ENCODE assay signal across 1 cellular context in the genomic region with DNA sequence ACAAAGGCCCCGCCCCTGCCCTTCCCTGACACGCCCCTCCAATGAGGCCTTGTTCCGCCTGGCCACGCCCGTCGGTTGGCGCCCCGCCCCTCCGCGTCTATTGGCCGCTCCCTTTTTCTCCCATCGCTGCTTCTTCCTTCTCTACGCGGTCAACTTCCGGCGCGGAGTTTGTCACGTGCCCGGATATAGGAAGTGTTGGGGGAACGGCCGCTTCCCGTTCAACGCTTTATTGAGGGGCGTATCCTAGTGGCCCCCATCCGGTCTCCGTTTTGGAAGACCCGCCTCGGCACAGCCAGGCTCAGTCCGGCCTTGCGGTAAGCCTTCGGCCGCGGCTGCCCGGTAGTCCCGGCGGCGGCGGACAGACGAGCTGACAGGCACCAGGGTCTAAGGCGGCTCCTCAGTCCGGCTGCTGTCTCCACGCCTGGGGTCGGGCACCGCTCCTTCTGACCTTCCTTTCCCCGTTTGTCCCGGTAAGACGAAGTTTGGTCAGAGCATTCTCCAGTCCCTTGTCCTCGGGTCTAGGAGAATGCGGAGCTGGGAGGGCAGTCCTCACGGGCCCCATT.
TF ChIP-seq lines count a peak whose summit lies in the region.

A gene with protein sequence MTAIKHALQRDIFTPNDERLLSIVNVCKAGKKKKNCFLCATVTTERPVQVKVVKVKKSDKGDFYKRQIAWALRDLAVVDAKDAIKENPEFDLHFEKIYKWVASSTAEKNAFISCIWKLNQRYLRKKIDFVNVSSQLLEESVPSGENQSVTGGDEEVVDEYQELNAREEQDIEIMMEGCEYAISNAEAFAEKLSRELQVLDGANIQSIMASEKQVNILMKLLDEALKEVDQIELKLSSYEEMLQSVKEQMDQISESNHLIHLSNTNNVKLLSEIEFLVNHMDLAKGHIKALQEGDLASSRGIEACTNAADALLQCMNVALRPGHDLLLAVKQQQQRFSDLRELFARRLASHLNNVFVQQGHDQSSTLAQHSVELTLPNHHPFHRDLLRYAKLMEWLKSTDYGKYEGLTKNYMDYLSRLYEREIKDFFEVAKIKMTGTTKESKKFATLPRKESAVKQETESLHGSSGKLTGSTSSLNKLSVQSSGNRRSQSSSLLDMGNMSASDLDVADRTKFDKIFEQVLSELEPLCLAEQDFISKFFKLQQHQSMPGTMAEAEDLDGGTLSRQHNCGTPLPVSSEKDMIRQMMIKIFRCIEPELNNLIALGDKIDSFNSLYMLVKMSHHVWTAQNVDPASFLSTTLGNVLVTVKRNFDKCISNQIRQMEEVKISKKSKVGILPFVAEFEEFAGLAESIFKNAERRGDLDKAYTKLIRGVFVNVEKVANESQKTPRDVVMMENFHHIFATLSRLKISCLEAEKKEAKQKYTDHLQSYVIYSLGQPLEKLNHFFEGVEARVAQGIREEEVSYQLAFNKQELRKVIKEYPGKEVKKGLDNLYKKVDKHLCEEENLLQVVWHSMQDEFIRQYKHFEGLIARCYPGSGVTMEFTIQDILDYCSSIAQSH (plus strand): TSS at position 165 of the 563 bp plus-strand sequence. CDS start 4,676 bp downstream, outside the sequence.

TF ChIP-seq in K562, 482 proteins besides CTCF, POLR2A, EP300 and RAD21 (continued from another document and continues in another):
- TF ChIP-seq BRF1 (IDR thresholded peaks at IDR 0.05; ENCODE audit: borderline replicate concordance, extremely low read depth, insufficient read length) = no peak
- TF ChIP-seq, protein P1, sequence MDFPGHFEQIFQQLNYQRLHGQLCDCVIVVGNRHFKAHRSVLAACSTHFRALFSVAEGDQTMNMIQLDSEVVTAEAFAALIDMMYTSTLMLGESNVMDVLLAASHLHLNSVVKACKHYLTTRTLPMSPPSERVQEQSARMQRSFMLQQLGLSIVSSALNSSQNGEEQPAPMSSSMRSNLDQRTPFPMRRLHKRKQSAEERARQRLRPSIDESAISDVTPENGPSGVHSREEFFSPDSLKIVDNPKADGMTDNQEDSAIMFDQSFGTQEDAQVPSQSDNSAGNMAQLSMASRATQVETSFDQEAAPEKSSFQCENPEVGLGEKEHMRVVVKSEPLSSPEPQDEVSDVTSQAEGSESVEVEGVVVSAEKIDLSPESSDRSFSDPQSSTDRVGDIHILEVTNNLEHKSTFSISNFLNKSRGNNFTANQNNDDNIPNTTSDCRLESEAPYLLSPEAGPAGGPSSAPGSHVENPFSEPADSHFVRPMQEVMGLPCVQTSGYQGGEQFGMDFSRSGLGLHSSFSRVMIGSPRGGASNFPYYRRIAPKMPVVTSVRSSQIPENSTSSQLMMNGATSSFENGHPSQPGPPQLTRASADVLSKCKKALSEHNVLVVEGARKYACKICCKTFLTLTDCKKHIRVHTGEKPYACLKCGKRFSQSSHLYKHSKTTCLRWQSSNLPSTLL (IDR thresholded peaks at IDR 0.05) = no peak
- TF ChIP-seq, protein P2, sequence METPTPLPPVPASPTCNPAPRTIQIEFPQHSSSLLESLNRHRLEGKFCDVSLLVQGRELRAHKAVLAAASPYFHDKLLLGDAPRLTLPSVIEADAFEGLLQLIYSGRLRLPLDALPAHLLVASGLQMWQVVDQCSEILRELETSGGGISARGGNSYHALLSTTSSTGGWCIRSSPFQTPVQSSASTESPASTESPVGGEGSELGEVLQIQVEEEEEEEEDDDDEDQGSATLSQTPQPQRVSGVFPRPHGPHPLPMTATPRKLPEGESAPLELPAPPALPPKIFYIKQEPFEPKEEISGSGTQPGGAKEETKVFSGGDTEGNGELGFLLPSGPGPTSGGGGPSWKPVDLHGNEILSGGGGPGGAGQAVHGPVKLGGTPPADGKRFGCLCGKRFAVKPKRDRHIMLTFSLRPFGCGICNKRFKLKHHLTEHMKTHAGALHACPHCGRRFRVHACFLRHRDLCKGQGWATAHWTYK (CRISPR knock-in tag; IDR thresholded peaks at IDR 0.05) = peak; percentile 79
- TF ChIP-seq, protein P3, sequence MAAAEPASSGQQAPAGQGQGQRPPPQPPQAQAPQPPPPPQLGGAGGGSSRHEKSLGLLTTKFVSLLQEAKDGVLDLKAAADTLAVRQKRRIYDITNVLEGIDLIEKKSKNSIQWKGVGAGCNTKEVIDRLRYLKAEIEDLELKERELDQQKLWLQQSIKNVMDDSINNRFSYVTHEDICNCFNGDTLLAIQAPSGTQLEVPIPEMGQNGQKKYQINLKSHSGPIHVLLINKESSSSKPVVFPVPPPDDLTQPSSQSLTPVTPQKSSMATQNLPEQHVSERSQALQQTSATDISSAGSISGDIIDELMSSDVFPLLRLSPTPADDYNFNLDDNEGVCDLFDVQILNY (CRISPR knock-in tag; IDR thresholded peaks at IDR 0.05) = no peak
- TF ChIP-seq WHSC1 (IDR thresholded peaks at IDR 0.05; ENCODE audit: low read length) = no peak
- no peak for TF ChIP-seq ZC3H8 (IDR thresholded peaks at IDR 0.05)
- peak in 1 of 2 experiments; percentile 95; a peak in 2 of 4 replicates for TF ChIP-seq HDAC1 (IDR thresholded peaks at IDR 0.05)
- TF ChIP-seq, protein P4, sequence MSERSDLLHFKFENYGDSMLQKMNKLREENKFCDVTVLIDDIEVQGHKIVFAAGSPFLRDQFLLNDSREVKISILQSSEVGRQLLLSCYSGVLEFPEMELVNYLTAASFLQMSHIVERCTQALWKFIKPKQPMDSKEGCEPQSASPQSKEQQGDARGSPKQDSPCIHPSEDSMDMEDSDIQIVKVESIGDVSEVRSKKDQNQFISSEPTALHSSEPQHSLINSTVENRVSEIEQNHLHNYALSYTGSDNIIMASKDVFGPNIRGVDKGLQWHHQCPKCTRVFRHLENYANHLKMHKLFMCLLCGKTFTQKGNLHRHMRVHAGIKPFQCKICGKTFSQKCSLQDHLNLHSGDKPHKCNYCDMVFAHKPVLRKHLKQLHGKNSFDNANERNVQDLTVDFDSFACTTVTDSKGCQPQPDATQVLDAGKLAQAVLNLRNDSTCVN (CRISPR knock-in tag; IDR thresholded peaks at IDR 0.05) = no peak
- TF ChIP-seq, protein P5, sequence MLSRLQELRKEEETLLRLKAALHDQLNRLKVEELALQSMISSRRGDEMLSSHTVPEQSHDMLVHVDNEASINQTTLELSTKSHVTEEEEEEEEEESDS (CRISPR knock-in tag; IDR thresholded peaks at IDR 0.05) = no peak
- peak; percentile 53 for TF ChIP-seq CCNT2 (IDR thresholded peaks at IDR 0.05; ENCODE audit: borderline replicate concordance, extremely low read depth, insufficient read length, low read depth, low read length)
- TF ChIP-seq HNRNPL (IDR thresholded peaks at IDR 0.05; ENCODE audit: low read depth, low read length) = no peak
- TF ChIP-seq HDAC3 (IDR thresholded peaks at IDR 0.05; ENCODE audit: borderline replicate concordance, partially characterized antibody) = no peak
- no peak for TF ChIP-seq COPS2 (conservative IDR thresholded peaks at IDR 0.05)
- no peak for TF ChIP-seq TAF15 (IDR thresholded peaks at IDR 0.05; ENCODE audit: low read depth, low read length)
- TF ChIP-seq HCFC1 (IDR thresholded peaks at IDR 0.05; ENCODE audit: low read depth, low read length) = peak; percentile 74
- no peak for TF ChIP-seq EWSR1 (IDR thresholded peaks at IDR 0.05; ENCODE audit: borderline replicate concordance, low read depth, partially characterized antibody)
- TF ChIP-seq TEAD4 (IDR thresholded peaks at IDR 0.05; ENCODE audit: low read length) = no peak
- no peak for TF ChIP-seq TEAD4 (CRISPR knock-in tag; IDR thresholded peaks at IDR 0.05; ENCODE audit: borderline replicate concordance)
- TF ChIP-seq, protein P6, sequence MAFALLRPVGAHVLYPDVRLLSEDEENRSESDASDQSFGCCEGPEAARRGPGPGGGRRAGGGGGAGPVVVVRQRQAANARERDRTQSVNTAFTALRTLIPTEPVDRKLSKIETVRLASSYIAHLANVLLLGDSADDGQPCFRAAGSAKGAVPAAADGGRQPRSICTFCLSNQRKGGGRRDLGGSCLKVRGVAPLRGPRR (CRISPR knock-in tag; IDR thresholded peaks at IDR 0.05) = no peak
- TF ChIP-seq, protein P7, sequence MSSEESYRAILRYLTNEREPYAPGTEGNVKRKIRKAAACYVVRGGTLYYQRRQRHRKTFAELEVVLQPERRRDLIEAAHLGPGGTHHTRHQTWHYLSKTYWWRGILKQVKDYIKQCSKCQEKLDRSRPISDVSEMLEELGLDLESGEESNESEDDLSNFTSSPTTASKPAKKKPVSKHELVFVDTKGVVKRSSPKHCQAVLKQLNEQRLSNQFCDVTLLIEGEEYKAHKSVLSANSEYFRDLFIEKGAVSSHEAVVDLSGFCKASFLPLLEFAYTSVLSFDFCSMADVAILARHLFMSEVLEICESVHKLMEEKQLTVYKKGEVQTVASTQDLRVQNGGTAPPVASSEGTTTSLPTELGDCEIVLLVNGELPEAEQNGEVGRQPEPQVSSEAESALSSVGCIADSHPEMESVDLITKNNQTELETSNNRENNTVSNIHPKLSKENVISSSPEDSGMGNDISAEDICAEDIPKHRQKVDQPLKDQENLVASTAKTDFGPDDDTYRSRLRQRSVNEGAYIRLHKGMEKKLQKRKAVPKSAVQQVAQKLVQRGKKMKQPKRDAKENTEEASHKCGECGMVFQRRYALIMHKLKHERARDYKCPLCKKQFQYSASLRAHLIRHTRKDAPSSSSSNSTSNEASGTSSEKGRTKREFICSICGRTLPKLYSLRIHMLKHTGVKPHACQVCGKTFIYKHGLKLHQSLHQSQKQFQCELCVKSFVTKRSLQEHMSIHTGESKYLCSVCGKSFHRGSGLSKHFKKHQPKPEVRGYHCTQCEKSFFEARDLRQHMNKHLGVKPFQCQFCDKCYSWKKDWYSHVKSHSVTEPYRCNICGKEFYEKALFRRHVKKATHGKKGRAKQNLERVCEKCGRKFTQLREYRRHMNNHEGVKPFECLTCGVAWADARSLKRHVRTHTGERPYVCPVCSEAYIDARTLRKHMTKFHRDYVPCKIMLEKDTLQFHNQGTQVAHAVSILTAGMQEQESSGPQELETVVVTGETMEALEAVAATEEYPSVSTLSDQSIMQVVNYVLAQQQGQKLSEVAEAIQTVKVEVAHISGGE (CRISPR knock-in tag; IDR thresholded peaks at IDR 0.05) = peak in 1 of 3 experiments; percentile 82; a peak in 2 of 6 replicates
- TF ChIP-seq ILF3 (IDR thresholded peaks at IDR 0.05; ENCODE audit: borderline replicate concordance) = no peak
- TF ChIP-seq ZNF780A (CRISPR knock-in tag; IDR thresholded peaks at IDR 0.05) = no peak
- TF ChIP-seq ZNF41 (CRISPR knock-in tag; conservative IDR thresholded peaks at IDR 0.05) = no peak
- TF ChIP-seq, protein P8, sequence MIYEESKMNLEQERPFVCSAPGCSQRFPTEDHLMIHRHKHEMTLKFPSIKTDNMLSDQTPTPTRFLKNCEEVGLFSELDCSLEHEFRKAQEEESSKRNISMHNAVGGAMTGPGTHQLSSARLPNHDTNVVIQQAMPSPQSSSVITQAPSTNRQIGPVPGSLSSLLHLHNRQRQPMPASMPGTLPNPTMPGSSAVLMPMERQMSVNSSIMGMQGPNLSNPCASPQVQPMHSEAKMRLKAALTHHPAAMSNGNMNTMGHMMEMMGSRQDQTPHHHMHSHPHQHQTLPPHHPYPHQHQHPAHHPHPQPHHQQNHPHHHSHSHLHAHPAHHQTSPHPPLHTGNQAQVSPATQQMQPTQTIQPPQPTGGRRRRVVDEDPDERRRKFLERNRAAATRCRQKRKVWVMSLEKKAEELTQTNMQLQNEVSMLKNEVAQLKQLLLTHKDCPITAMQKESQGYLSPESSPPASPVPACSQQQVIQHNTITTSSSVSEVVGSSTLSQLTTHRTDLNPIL (CRISPR knock-in tag; IDR thresholded peaks at IDR 0.05) = no peak
- TF ChIP-seq TBP (optimal IDR thresholded peaks at IDR 0.05; ENCODE audit: low read depth, low read length) = peak; percentile 49
- TF ChIP-seq ARID2 (IDR thresholded peaks at IDR 0.05) = no peak
- no peak for TF ChIP-seq ZNF121 (CRISPR knock-in tag; conservative IDR thresholded peaks at IDR 0.05)
- TF ChIP-seq, protein P9, sequence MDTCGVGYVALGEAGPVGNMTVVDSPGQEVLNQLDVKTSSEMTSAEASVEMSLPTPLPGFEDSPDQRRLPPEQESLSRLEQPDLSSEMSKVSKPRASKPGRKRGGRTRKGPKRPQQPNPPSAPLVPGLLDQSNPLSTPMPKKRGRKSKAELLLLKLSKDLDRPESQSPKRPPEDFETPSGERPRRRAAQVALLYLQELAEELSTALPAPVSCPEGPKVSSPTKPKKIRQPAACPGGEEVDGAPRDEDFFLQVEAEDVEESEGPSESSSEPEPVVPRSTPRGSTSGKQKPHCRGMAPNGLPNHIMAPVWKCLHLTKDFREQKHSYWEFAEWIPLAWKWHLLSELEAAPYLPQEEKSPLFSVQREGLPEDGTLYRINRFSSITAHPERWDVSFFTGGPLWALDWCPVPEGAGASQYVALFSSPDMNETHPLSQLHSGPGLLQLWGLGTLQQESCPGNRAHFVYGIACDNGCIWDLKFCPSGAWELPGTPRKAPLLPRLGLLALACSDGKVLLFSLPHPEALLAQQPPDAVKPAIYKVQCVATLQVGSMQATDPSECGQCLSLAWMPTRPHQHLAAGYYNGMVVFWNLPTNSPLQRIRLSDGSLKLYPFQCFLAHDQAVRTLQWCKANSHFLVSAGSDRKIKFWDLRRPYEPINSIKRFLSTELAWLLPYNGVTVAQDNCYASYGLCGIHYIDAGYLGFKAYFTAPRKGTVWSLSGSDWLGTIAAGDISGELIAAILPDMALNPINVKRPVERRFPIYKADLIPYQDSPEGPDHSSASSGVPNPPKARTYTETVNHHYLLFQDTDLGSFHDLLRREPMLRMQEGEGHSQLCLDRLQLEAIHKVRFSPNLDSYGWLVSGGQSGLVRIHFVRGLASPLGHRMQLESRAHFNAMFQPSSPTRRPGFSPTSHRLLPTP (IDR thresholded peaks at IDR 0.05; ENCODE audit: borderline replicate concordance, extremely low read depth, insufficient read length) = no peak
- TF ChIP-seq, protein P10, sequence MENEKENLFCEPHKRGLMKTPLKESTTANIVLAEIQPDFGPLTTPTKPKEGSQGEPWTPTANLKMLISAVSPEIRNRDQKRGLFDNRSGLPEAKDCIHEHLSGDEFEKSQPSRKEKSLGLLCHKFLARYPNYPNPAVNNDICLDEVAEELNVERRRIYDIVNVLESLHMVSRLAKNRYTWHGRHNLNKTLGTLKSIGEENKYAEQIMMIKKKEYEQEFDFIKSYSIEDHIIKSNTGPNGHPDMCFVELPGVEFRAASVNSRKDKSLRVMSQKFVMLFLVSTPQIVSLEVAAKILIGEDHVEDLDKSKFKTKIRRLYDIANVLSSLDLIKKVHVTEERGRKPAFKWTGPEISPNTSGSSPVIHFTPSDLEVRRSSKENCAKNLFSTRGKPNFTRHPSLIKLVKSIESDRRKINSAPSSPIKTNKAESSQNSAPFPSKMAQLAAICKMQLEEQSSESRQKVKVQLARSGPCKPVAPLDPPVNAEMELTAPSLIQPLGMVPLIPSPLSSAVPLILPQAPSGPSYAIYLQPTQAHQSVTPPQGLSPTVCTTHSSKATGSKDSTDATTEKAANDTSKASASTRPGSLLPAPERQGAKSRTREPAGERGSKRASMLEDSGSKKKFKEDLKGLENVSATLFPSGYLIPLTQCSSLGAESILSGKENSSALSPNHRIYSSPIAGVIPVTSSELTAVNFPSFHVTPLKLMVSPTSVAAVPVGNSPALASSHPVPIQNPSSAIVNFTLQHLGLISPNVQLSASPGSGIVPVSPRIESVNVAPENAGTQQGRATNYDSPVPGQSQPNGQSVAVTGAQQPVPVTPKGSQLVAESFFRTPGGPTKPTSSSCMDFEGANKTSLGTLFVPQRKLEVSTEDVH (IDR thresholded peaks at IDR 0.05; ENCODE audit: low read depth, partially characterized antibody) = peak; percentile 99
- no peak for TF ChIP-seq KAT2B (IDR thresholded peaks at IDR 0.05; ENCODE audit: low read depth, low read length)
- TF ChIP-seq CBX2 (IDR thresholded peaks at IDR 0.05; ENCODE audit: insufficient read depth, low read length, poor library complexity, severe bottlenecking) = no peak
- TF ChIP-seq NR2C1 (IDR thresholded peaks at IDR 0.05) = no peak; the same call in 1 of the 2 replicates
- peak; percentile 28; the same call in 1 of the 2 replicates for TF ChIP-seq NR2C1 (tag; IDR thresholded peaks at IDR 0.05)
- no peak for TF ChIP-seq FUS (optimal IDR thresholded peaks at IDR 0.05; ENCODE audit: low read depth, low read length)
- TF ChIP-seq TFAM (CRISPR knock-in tag; conservative IDR thresholded peaks at IDR 0.05) = no peak
- peak; percentile 86 for TF ChIP-seq CREM (IDR thresholded peaks at IDR 0.05; ENCODE audit: low read depth)
- no peak for TF ChIP-seq ZNF76 (CRISPR knock-in tag; IDR thresholded peaks at IDR 0.05; ENCODE audit: borderline replicate concordance)
